ENCODE assay signal across 16 cellular contexts in genomic region chr2:112000399-112001135, GRCh38.
"Had no signal": no experiment of that assay in that cellular context is flagged by ENCODE, and none has a peak within 500 bp of the region (broad histone marks: within the 10 kb centered on the region; RNA-seq: fewer than 3 reads in every experiment).

No MANE protein-coding gene starts in this region.

- H3K4me1 Mint-ChIP-seq: brain, endodermal cell had no signal

- H3K36me3 Mint-ChIP-seq: activated naive CD8-positive, alpha-beta T cell had no signal

- H3K27ac ChIP-seq: ovary, testis, vagina had no signal

- H3K9me3 ChIP-seq: ovary, testis, vagina had no signal

- H3K9me3 Mint-ChIP-seq: activated T-cell treated with anti-CD3 and anti-CD28 coated beads, Interleukin-2, amount 50 U/mL, for 4 hours; brain; endodermal cell had no signal

- H3K4me3 Mint-ChIP-seq: activated naive CD8-positive, alpha-beta T cell; activated T-cell treated with anti-CD3 and anti-CD28 coated beads, Interleukin-2, amount 50 U/mL, for 4 hours; brain; endodermal cell; stimulated activated naive CD8-positive, alpha-beta T cell treated with anti-CD3 and anti-CD28 coated beads, Interleukin-15, amount 100 ng/mL, for 72 hours had no signal

- H3K27ac Mint-ChIP-seq: activated naive CD8-positive, alpha-beta T cell; brain; endodermal cell; stimulated activated naive CD8-positive, alpha-beta T cell treated with anti-CD3 and anti-CD28 coated beads, Interleukin-15, amount 100 ng/mL, for 72 hours had no signal

- H3K27me3 ChIP-seq: testis, vagina had no signal

- ATAC-seq: activated T-cell treated with anti-CD3 and anti-CD28 coated beads, Interleukin-2, amount 50 U/mL, for 4 hours; esophagus mucosa; stimulated activated naive CD8-positive, alpha-beta T cell treated with anti-CD3 and anti-CD28 coated beads, Interleukin-15, amount 100 ng/mL, for 72 hours had no signal

- H3K27me3 Mint-ChIP-seq: activated naive CD8-positive, alpha-beta T cell; brain had no signal

- H3K36me3 ChIP-seq: ovary had no signal

- DNase-seq: activated CD4-positive, alpha-beta T cell treated with anti-CD3 and anti-CD28 coated beads, Interleukin-2, amount 50 U/mL, for 1 hour; activated CD4-positive, CD25-positive, alpha-beta regulatory T cell; activated effector memory CD4-positive, alpha-beta T cell treated with anti-CD3 and anti-CD28 coated beads, Interleukin-2, amount 50 U/mL, for 16 hours; activated T-cell treated with anti-CD3 and anti-CD28 coated beads, Interleukin-2, amount 50 U/mL, for 4 hours; amygdala; endodermal cell; hippocampal formation; ovary; stimulated activated CD4-positive, alpha-beta T cell treated with anti-CD3 and anti-CD28 coated beads, Interleukin-15, amount 100 ng/mL, for 24 hours; stimulated activated CD4-positive, alpha-beta T cell treated with anti-CD3 and anti-CD28 coated beads, Interleukin-4, amount 100 ng/mL, for 24 hours; stimulated activated naive CD8-positive, alpha-beta T cell treated with anti-CD3 and anti-CD28 coated beads, Interleukin-15, amount 100 ng/mL, for 72 hours; testis had no signal

- H3K4me3 ChIP-seq: ovary, testis, vagina had no signal
